Comparison of ENCODE assay signal across 8 cellular contexts in the genomic region with DNA sequence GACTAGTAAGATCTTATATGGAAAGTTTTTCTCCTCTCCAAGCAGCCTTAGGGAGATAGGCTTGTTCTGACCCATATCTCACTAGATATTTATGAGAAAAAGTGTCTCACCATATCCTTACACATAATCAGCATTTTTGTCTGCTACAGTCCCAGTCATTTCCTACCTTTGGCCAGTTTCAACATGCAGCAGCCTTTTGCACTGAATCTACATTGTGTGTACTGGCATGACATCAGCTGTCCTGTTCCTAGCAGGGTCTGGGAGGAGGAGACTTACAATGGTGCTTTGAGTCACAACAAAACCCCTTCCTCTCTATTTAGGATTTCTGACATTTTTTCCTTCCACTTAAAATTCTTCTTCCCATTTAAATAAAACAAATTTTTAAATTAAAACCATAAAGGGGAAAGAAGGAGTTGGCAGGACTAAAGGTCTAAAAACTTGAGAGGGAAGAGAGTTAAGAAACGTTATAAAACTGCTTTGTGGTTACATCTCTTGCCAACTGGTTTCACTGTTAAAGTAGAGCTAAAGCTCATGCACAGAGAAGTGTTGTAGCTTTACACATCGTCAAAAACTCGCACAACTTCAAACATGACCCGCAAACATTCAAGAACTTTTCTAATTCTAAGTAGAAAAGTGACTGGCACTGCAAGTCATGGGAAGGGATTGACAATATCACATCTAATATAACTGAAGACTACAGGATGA. TPM values are rescaled to one million over a fixed set of nuclear protein-coding genes. Genes with fewer than 3 reads are reported as not detected.
DNase-seq lines count a peak whose midpoint lies in the region; ATAC-seq lines count a peak whose summit lies in the region.

No MANE protein-coding gene starts in this region.

- peak; percentile 47 for ATAC-seq in HG03520 (IDR thresholded peaks at IDR 0.05; ENCODE audit: unreplicated experiment)

- CTCF ChIA-PET in activated naive CD4-positive, alpha-beta T cell treated with anti-CD3 and anti-CD28 coated beads for 36 hours (lab: Charles Lee) = interaction anchor here (0.6 to 3.7 kb wide), 8 partner anchors 9 to 458 kb away, joined by 3 to 27 read pairs (median 4); no protein-coding TSS in a partner anchor

- H3K9me3 Mint-ChIP-seq in activated naive CD4-positive, alpha-beta T cell treated with anti-CD3 and anti-CD28 coated beads for 36 hours = no peaks in the 10 kb centered on the region

- peak overlapping the region; percentile 75 for H3K27ac Mint-ChIP-seq in activated naive CD4-positive, alpha-beta T cell treated with anti-CD3 and anti-CD28 coated beads for 36 hours

- no peaks in the 10 kb centered on the region for H3K36me3 Mint-ChIP-seq in activated naive CD4-positive, alpha-beta T cell treated with anti-CD3 and anti-CD28 coated beads for 36 hours (ENCODE audit: low read depth)

- peak overlapping the region; percentile 49 for H3K4me3 Mint-ChIP-seq in activated naive CD4-positive, alpha-beta T cell treated with anti-CD3 and anti-CD28 coated beads for 36 hours

- H3K27me3 Mint-ChIP-seq in activated naive CD4-positive, alpha-beta T cell treated with anti-CD3 and anti-CD28 coated beads for 36 hours (ENCODE audit: low read depth) = no peaks in the 10 kb centered on the region

- DNase-seq in activated naive CD4-positive, alpha-beta T cell treated with anti-CD3 and anti-CD28 coated beads for 36 hours = peak; percentile 77
- no peak for DNase-seq in activated naive CD4-positive, alpha-beta T cell treated with anti-CD3 and anti-CD28 coated beads, Interleukin-2, amount 50 U/mL, for 16 hours
- DNase-seq in activated CD4-positive, alpha-beta T cell treated with anti-CD3 and anti-CD28 coated beads, Interleukin-2, amount 50 U/mL, for 48 hours = peak; percentile 40 to 62
- DNase-seq in globus pallidus (ENCODE audit: low spot score) (peak; percentile 38), middle frontal gyrus (ENCODE audit: extremely low spot score, low spot score) (no peak)
- DNase-seq in stimulated activated CD4-positive, alpha-beta T cell treated with anti-CD3 and anti-CD28 coated beads, Interleukin-15, amount 100 ng/mL, for 48 hours (ENCODE audit: low read depth in 2 of 2) = peak; percentile 39 to 45
- no peak for DNase-seq in NK-92 treated with Interleukin-12 subunit alpha and Interleukin-12 subunit beta, amount 100 ng/mL, for 24 hours (lab: John Stamatoyannopoulos, UW)

- H3K4me1 Mint-ChIP-seq in activated naive CD4-positive, alpha-beta T cell treated with anti-CD3 and anti-CD28 coated beads for 36 hours (ENCODE audit: low read depth) = peaks cover 37% of the 10 kb centered on the region

- intact Hi-C loops in activated naive CD4-positive, alpha-beta T cell treated with anti-CD3 and anti-CD28 coated beads for 36 hours (cut with micrococcal nuclease) = loop anchor here (1.0 to 10.0 kb wide), 9 partner anchors 9 to 807 kb away; a partner anchor contains a TSS

RNA-seq across cellular contexts. Expression of a gene that starts 53.3 kb away (rescaled TPM):
- 10 to 100 TPM; 32.6 to 33.6 TPM for total RNA-seq in activated naive CD4-positive, alpha-beta T cell treated with anti-CD3 and anti-CD28 coated beads for 36 hours

Comparison
In these comparisons a context has a peak if more than half of its experiments do, and no peak if none do; other contexts are left out.
1. DNase-seq: peak in activated naive CD4-positive, alpha-beta T cell treated with anti-CD3 and anti-CD28 coated beads for 36 hours (single experiment), activated CD4-positive, alpha-beta T cell treated with anti-CD3 and anti-CD28 coated beads, Interleukin-2, amount 50 U/mL, for 48 hours (2 of 2), globus pallidus (single experiment) and stimulated activated CD4-positive, alpha-beta T cell treated with anti-CD3 and anti-CD28 coated beads, Interleukin-15, amount 100 ng/mL, for 48 hours (2 of 2); none in activated naive CD4-positive, alpha-beta T cell treated with anti-CD3 and anti-CD28 coated beads, Interleukin-2, amount 50 U/mL, for 16 hours (single experiment), middle frontal gyrus (single experiment) and NK-92 treated with Interleukin-12 subunit alpha and Interleukin-12 subunit beta, amount 100 ng/mL, for 24 hours (single experiment).